In genomic region chr12:13968281-13968680, GRCh38 we compare ENCODE assay signal across 3 cellular contexts. TPM values are rescaled to one million over a fixed set of nuclear protein-coding genes. Genes with fewer than 3 reads are reported as not detected.
"Had no signal": no experiment of that assay in that cellular context is flagged by ENCODE, and none has a peak within 500 bp of the region (broad histone marks: within the 10 kb centered on the region; RNA-seq: fewer than 3 reads in every experiment).

No MANE protein-coding gene starts in this region.

- DNase-seq: GDM1, GF-D8 had no signal

- H3K4me3 ChIP-seq: GM12878 had no signal

- ATAC-seq: GM12878 had no signal

RNA-seq across cellular contexts. Expression of gene GRIN2B, which starts 13.1 kb away (rescaled TPM):
- total RNA-seq: GM12878 had no signal
